In the genomic region with DNA sequence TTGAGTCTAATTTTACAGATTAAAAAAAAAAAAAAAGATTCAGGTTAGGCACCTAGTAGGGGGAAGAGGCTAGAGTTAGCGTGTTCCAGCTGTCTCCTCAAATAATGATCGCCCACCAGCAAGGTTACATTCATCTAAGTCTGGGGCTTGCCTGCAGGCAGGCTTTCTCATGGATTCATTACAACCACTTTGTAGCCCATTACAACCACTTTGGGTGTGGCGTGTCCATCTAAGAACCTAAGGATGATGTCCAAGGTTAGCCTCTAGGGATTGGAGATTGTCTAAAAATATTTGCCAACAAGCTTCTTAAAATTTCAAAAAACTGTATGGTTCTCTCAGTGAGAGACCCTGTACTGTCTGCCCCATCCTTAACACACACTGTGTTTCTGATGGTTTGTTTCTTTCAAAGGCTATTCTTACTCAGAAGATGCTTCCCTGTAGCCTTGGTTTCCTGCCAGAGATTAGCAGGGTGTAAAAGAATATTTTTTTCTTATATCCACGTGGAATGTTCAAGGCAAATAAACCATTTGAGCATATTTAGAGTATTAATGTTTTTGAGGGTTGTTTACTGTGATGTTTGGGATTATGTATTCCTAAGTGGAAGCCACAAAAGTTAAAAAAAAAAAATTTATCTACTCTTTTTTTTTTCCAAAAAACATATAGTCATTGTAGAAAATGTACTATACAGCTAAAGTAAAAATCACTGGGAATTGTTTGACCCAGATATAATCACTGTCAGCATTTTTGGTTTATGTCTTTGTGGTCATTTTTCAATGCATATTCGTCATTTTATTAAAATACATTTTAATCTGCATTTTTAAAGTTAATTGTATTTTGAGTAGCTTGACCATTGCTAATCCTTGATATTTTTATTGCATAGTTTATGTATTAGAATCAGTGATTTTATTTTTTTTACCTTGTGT, we compare ENCODE assay signal across 8 cellular contexts. TPM values are rescaled to one million over a fixed set of nuclear protein-coding genes. Genes with fewer than 3 reads are reported as not detected.
DNase-seq lines count a peak whose midpoint lies in the region; ATAC-seq and TF ChIP-seq lines count a peak whose summit lies in the region.

No MANE protein-coding gene starts in this region.

- H3K27ac Mint-ChIP-seq in T-helper 1 cell treated with Interleukin-12 subunit alpha and Interleukin-12 subunit beta and Interleukin-4 antibody, amounts not matched to agents 30 μg/mL and 1 μg/mL, for 36 hours: peak overlapping the region; percentile 92

- TF ChIP-seq CTCF in WI38 (IDR thresholded peaks at IDR 0.05; ENCODE audit: low read depth, low read length): no peak
- TF ChIP-seq CTCF in stomach (IDR thresholded peaks at IDR 0.05): no peak

- H3K4me1 ChIP-seq in iPS DF 6.9 (ENCODE audit: control insufficient read depth, insufficient read depth, low read length): no peaks in the 10 kb centered on the region
- H3K4me1 ChIP-seq in stomach: peaks cover 38 to 81% (median 61%) of the 10 kb centered on the region in 4 donors

- H3K27ac ChIP-seq in iPS DF 6.9 (ENCODE audit: low read length) (no peak overlapping the region), stomach (peak overlapping the region in 4 of 5 donors; percentile 96 to 97 (median 96))

- H3K27me3 Mint-ChIP-seq in T-helper 1 cell treated with Interleukin-12 subunit alpha and Interleukin-12 subunit beta and Interleukin-4 antibody, amounts not matched to agents 30 μg/mL and 1 μg/mL, for 36 hours (ENCODE audit: low read depth): peaks cover 5% of the 10 kb centered on the region

- no peaks in the 10 kb centered on the region for H3K9me3 Mint-ChIP-seq in T-helper 1 cell treated with Interleukin-12 subunit alpha and Interleukin-12 subunit beta and Interleukin-4 antibody, amounts not matched to agents 30 μg/mL and 1 μg/mL, for 36 hours

- H3K4me1 Mint-ChIP-seq in T-helper 1 cell treated with Interleukin-12 subunit alpha and Interleukin-12 subunit beta and Interleukin-4 antibody, amounts not matched to agents 30 μg/mL and 1 μg/mL, for 36 hours (ENCODE audit: low read depth): peaks cover 43% of the 10 kb centered on the region

- DNase-seq in T-helper 1 cell (no peak), iPS DF 6.9 (ENCODE audit: low read depth, low spot score) (no peak), stomach (no peak), anterior cingulate cortex (lab: John Stamatoyannopoulos, UW) (no peak)

- intact Hi-C loops in stomach (cut with DNase I; ENCODE audit: low total_unique reads): no loop called here

- ATAC-seq in GM18502 (IDR thresholded peaks at IDR 0.05; ENCODE audit: poor library complexity, unreplicated experiment) (no peak), HG03432 (IDR thresholded peaks at IDR 0.05; ENCODE audit: unreplicated experiment) (no peak)

- H3K9me3 ChIP-seq in iPS DF 6.9 (ENCODE audit: control insufficient read depth, insufficient read depth, low read length): no peaks in the 10 kb centered on the region
- no peaks in the 10 kb centered on the region for H3K9me3 ChIP-seq in stomach

- H3K4me3 ChIP-seq in WI38 (ENCODE audit: low read depth, low read length) (peak overlapping the region; percentile 81), iPS DF 6.9 (ENCODE audit: low read length) (peak overlapping the region; percentile 25; the same call in 1 of the 2 replicates), stomach (peak overlapping the region; percentile 94 to 99 (median 98))

- peak overlapping the region; percentile 91 for H3K4me3 Mint-ChIP-seq in T-helper 1 cell treated with Interleukin-12 subunit alpha and Interleukin-12 subunit beta and Interleukin-4 antibody, amounts not matched to agents 30 μg/mL and 1 μg/mL, for 36 hours

- no CpG with 5 or more reads among the region's 5 CpGs for WGBS in iPS DF 6.9 (ENCODE audit: insufficient coverage, insufficient read length)
- 38 to 48% (median 43%) methylated on average over 5 of the region's 5 CpGs for WGBS in stomach, 5 donors

- H3K27me3 ChIP-seq in iPS DF 6.9 (ENCODE audit: control insufficient read depth, insufficient read depth, low read length) (peaks cover 3% of the 10 kb centered on the region; the same call in 1 of the 2 replicates), stomach (no peaks in the 10 kb centered on the region)

- no peaks in the 10 kb centered on the region for H3K36me3 ChIP-seq in iPS DF 6.9 (ENCODE audit: control insufficient read depth, insufficient read depth, low read length)
- H3K36me3 ChIP-seq in stomach: peaks cover 0 to 16% (median 10%) of the 10 kb centered on the region in 4 donors

- no peak for TF ChIP-seq EP300 in stomach (IDR thresholded peaks at IDR 0.05)

- TF ChIP-seq POLR2A in stomach (IDR thresholded peaks at IDR 0.05): no peak

- H3K36me3 Mint-ChIP-seq in T-helper 1 cell treated with Interleukin-12 subunit alpha and Interleukin-12 subunit beta and Interleukin-4 antibody, amounts not matched to agents 30 μg/mL and 1 μg/mL, for 36 hours (ENCODE audit: low read depth): peaks cover 18% of the 10 kb centered on the region

RNA-seq across cellular contexts. Expression of a gene that starts 1.7 kb away (rescaled TPM):
- 100 to 1,000 TPM; 308 to 651 (median 392) TPM for total RNA-seq in stomach
- polyA plus RNA-seq in stomach: 100 to 1,000 TPM in 1 of 3 donors, 10 to 100 TPM in 2; 52.9 to 119 (median 56.4) TPM

Comparison
In these comparisons a context has a peak if more than half of its experiments do, and no peak if none do; other contexts are left out.
1. H3K4me3 ChIP-seq: peak in every context shown above with its lines; median percentile 98 in stomach; 81 in WI38; 25 in iPS DF 6.9.